Comparison of ENCODE assay signal across 22 cellular contexts in the genomic region with DNA sequence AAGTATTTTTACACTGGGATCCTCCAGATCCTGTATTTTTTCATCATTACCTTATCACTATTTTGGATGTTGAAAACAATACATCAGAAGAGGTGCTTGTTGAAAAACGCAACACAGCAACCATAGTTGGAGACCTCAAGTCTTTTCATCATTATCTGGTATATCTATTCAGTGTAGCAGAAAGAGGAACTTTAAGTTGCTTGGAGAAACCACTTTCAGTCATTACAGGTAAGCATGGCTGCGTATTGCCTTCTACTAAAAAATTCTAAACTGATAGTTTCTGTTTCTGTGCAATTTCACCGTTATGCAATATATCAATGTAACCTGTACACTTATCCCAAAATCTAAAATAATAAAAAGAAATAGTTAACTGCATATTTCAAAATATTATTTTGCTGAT. TPM values are rescaled to one million over a fixed set of nuclear protein-coding genes. Genes with fewer than 3 reads are reported as not detected.
DNase-seq lines count a peak whose midpoint lies in the region; ATAC-seq lines count a peak whose summit lies in the region.
"Had no signal": no experiment of that assay in that cellular context is flagged by ENCODE, and none has a peak within 500 bp of the region (broad histone marks: within the 10 kb centered on the region; RNA-seq: fewer than 3 reads in every experiment).

No MANE protein-coding gene starts in this region.

- no peak overlapping the region for H3K4me3 Mint-ChIP-seq in stimulated activated naive CD8-positive, alpha-beta T cell treated with anti-CD3 and anti-CD28 coated beads, Interleukin-15, amount 100 ng/mL, for 72 hours
- H3K4me3 Mint-ChIP-seq: activated CD4-positive, alpha-beta T cell treated with anti-CD3 and anti-CD28 coated beads, Interleukin-2, amount 10 ng/mL, durations not matched to agents 24 days and 14 days; activated T-cell treated with anti-CD3 and anti-CD28 coated beads, Interleukin-2, amount 50 U/mL, for 24 hours; CD4-positive, alpha-beta memory T cell; neural crest cell; T-helper 17 cell had no signal

- no peaks in the 10 kb centered on the region for H3K4me1 ChIP-seq in ACC112 (ENCODE audit: control insufficient read depth, insufficient read depth, low read length, unreplicated experiment)
- H3K4me1 ChIP-seq: pancreas, stomach had no signal

- H3K27ac Mint-ChIP-seq in stimulated activated naive CD8-positive, alpha-beta T cell treated with anti-CD3 and anti-CD28 coated beads, Interleukin-15, amount 100 ng/mL, for 72 hours: no peak overlapping the region
- H3K27ac Mint-ChIP-seq: activated CD4-positive, alpha-beta T cell treated with anti-CD3 and anti-CD28 coated beads, Interleukin-2, amount 10 ng/mL, durations not matched to agents 24 days and 14 days; activated T-cell treated with anti-CD3 and anti-CD28 coated beads, Interleukin-2, amount 50 U/mL, for 24 hours; CD4-positive, alpha-beta memory T cell; T-helper 17 cell had no signal

- peak overlapping the region; percentile 61 for H2AFZ ChIP-seq in ACC112 (ENCODE audit: low read length, unreplicated experiment)

- H3K79me2 ChIP-seq in ACC112 (ENCODE audit: control insufficient read depth, insufficient read depth, low read length, unreplicated experiment): no peaks in the 10 kb centered on the region

- ATAC-seq in GM18867 (IDR thresholded peaks at IDR 0.05; ENCODE audit: unreplicated experiment) (peak; percentile 84), HG02852 (IDR thresholded peaks at IDR 0.05; ENCODE audit: unreplicated experiment) (peak; percentile 55), HG03442 (IDR thresholded peaks at IDR 0.05; ENCODE audit: unreplicated experiment) (peak; percentile 37), HG02571 (IDR thresholded peaks at IDR 0.05; ENCODE audit: unreplicated experiment) (no peak), sciatic nerve (no peak)
- ATAC-seq in stimulated activated naive CD8-positive, alpha-beta T cell treated with anti-CD3 and anti-CD28 coated beads, Interleukin-15, amount 100 ng/mL, for 72 hours: no peak
- ATAC-seq: T-helper 17 cell had no signal

- no peaks in the 10 kb centered on the region for H3K36me3 ChIP-seq in ACC112 (ENCODE audit: insufficient read depth, low read length)
- H3K36me3 ChIP-seq: brain microvascular endothelial cell, pancreas, stomach, tibial artery had no signal

- intact Hi-C loops in sciatic nerve (cut with DNase I): no loop called here

- H3K4me3 ChIP-seq in ACC112 (ENCODE audit: low read depth, low read length): no peak overlapping the region
- H3K4me3 ChIP-seq: pancreas, stomach, tibial artery had no signal

- DNase-seq in stimulated activated naive CD8-positive, alpha-beta T cell treated with anti-CD3 and anti-CD28 coated beads, Interleukin-15, amount 100 ng/mL, for 72 hours: no peak
- DNase-seq in sciatic nerve (ENCODE audit: low spot score) (no peak), HT-29 (ENCODE audit: low spot score) (no peak)
- DNase-seq: activated gamma-delta T cell treated with Interleukin-2 at 50 U/mL for 16 hours; activated T-cell treated with anti-CD3 and anti-CD28 coated beads, Interleukin-2, amount 50 U/mL, for 24 hours; NCI-H1436 treated with DMSO at 0.1 percent for 48 hours; pancreas; stimulated activated CD4-positive, alpha-beta T cell treated with anti-CD3 and anti-CD28 coated beads, Interleukin-1b, Interleukin-23, amount 100 ng/mL, for 48 hours; stimulated activated CD8-positive, alpha-beta memory T cell treated with anti-CD3 and anti-CD28 coated beads, Interleukin-4, amount 100 ng/mL, for 48 hours; stomach; T-helper 17 cell; tibial artery had no signal

- H3K4me1 Mint-ChIP-seq in stimulated activated naive CD8-positive, alpha-beta T cell treated with anti-CD3 and anti-CD28 coated beads, Interleukin-15, amount 100 ng/mL, for 72 hours: no peaks in the 10 kb centered on the region
- H3K4me1 Mint-ChIP-seq: activated CD4-positive, alpha-beta T cell treated with anti-CD3 and anti-CD28 coated beads, Interleukin-2, amount 10 ng/mL, durations not matched to agents 24 days and 14 days; CD4-positive, alpha-beta memory T cell; neural crest cell; T-helper 17 cell had no signal

- H3K27ac ChIP-seq in ACC112 (ENCODE audit: low read depth, low read length): no peak overlapping the region
- H3K27ac ChIP-seq: brain microvascular endothelial cell, KMS-11, pancreas, stomach, tibial artery had no signal

- peaks cover 6% of the 10 kb centered on the region for H3K27me3 Mint-ChIP-seq in stimulated activated naive CD8-positive, alpha-beta T cell treated with anti-CD3 and anti-CD28 coated beads, Interleukin-15, amount 100 ng/mL, for 72 hours
- H3K27me3 Mint-ChIP-seq: activated CD4-positive, alpha-beta T cell treated with anti-CD3 and anti-CD28 coated beads, Interleukin-2, amount 10 ng/mL, durations not matched to agents 24 days and 14 days; activated T-cell treated with anti-CD3 and anti-CD28 coated beads, Interleukin-2, amount 50 U/mL, for 24 hours; CD4-positive, alpha-beta memory T cell; T-helper 17 cell had no signal

- no peaks in the 10 kb centered on the region for H3K9me3 Mint-ChIP-seq in stimulated activated naive CD8-positive, alpha-beta T cell treated with anti-CD3 and anti-CD28 coated beads, Interleukin-15, amount 100 ng/mL, for 72 hours
- H3K9me3 Mint-ChIP-seq: activated CD4-positive, alpha-beta T cell treated with anti-CD3 and anti-CD28 coated beads, Interleukin-2, amount 10 ng/mL, durations not matched to agents 24 days and 14 days; activated T-cell treated with anti-CD3 and anti-CD28 coated beads, Interleukin-2, amount 50 U/mL, for 24 hours; neural crest cell had no signal

- no peaks in the 10 kb centered on the region for H3K27me3 ChIP-seq in ACC112 (ENCODE audit: insufficient read depth, low read length)
- H3K27me3 ChIP-seq: brain microvascular endothelial cell, stomach, tibial artery had no signal

RNA-seq across cellular contexts. Expression of a gene that starts 32.2 kb away (rescaled TPM):
- 4.8 TPM for total RNA-seq in sciatic nerve
- not detected in 2 replicates for total RNA-seq in HT-29 (2014; rRNA removed; shearing (Covaris generic))
- total RNA-seq: activated CD4-positive, alpha-beta T cell treated with anti-CD3 and anti-CD28 coated beads, Interleukin-2, amount 10 ng/mL, durations not matched to agents 24 days and 14 days; CD4-positive, alpha-beta memory T cell; neural crest cell; T-helper 17 cell had no signal

Comparison
In these comparisons a context has a peak if more than half of its experiments do, and no peak if none do; other contexts are left out.
1. ATAC-seq: peak in GM18867 (single experiment), HG02852 (single experiment) and HG03442 (single experiment); none in stimulated activated naive CD8-positive, alpha-beta T cell treated with anti-CD3 and anti-CD28 coated beads, Interleukin-15, amount 100 ng/mL, for 72 hours (single experiment), HG02571 (single experiment) and sciatic nerve (single experiment).